In the genomic region with DNA sequence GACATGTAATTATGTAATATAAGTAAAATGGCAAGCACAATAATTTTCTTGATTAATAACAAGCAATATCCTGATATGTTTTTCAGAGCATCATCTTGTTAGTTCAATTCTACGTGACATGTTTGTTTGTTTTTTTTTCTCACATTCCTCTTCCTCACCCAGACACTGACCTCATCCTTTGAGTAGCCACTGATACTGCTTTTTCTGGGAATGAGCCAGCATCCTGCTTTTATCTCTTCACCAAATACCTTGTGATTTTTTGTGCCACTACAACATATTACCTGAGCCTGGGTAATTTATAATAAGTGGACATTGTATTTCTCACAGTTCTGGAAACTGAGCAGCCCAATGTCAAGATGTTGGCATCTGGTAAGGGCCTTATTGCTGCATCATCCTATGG, we compare ENCODE assay signal across 16 cellular contexts.
DNase-seq lines count a peak whose midpoint lies in the region; ATAC-seq, FAIRE-seq and TF ChIP-seq lines count a peak whose summit lies in the region.
"Had no signal": no experiment of that assay in that cellular context is flagged by ENCODE, and none has a peak within 500 bp of the region (broad histone marks: within the 10 kb centered on the region; RNA-seq: fewer than 3 reads in every experiment).

No MANE protein-coding gene starts in this region.

- no peaks in the 10 kb centered on the region for H3K4me1 ChIP-seq in smooth muscle cell (ENCODE audit: low read depth)
- H3K4me1 ChIP-seq: BE2C had no signal

- H3K9me3 ChIP-seq in smooth muscle cell (replicated peaks; ENCODE audit: low read depth): peaks cover 8% of the 10 kb centered on the region
- H3K9me3 ChIP-seq: BE2C had no signal

- no peaks in the 10 kb centered on the region for H3K27me3 ChIP-seq in smooth muscle cell (ENCODE audit: low read depth)
- H3K27me3 ChIP-seq: BE2C had no signal

- H3K4me2 ChIP-seq in smooth muscle cell: no peak overlapping the region
- H3K4me2 ChIP-seq: KMS-11 had no signal

- no peak overlapping the region for H3K9ac ChIP-seq in smooth muscle cell (ENCODE audit: low read depth)
- H3K9ac ChIP-seq: KMS-11 had no signal

- H3K79me2 ChIP-seq in smooth muscle cell (ENCODE audit: low read depth): no peaks in the 10 kb centered on the region

- WGBS in smooth muscle cell (ENCODE audit: low lambda C conversion rate): 33% methylated on average over 1 of the region's 1 CpG

- no peak for FAIRE-seq in RCC 7860 (lab: Jason Lieb, UNC)
- FAIRE-seq: H54 had no signal

- no peaks in the 10 kb centered on the region for H4K20me1 ChIP-seq in smooth muscle cell (ENCODE audit: low read depth)

- no peak for TF ChIP-seq CTCF in smooth muscle cell (IDR thresholded peaks at IDR 0.05; ENCODE audit: borderline replicate concordance, insufficient read depth, poor library complexity, severe bottlenecking)

- H3F3A ChIP-seq in smooth muscle cell (ENCODE audit: low read depth): no peaks in the 10 kb centered on the region

- H2AFZ ChIP-seq in smooth muscle cell (ENCODE audit: low read depth): no peak overlapping the region

- peak; percentile 19 for DNase-seq in DMS53 treated with DMSO at 0.1 percent for 48 hours (lab: John Stamatoyannopoulos, UW; ENCODE audit: unreplicated experiment)
- DNase-seq in RCC 7860 (ENCODE audit: low spot score): peak; percentile 25
- peak; percentile 40 for DNase-seq in glomerular visceral epithelial cell (ENCODE audit: extremely low spot score)
- no peak for DNase-seq in smooth muscle cell (lab: John Stamatoyannopoulos, UW; ENCODE audit: unreplicated experiment)
- DNase-seq in middle frontal gyrus (ENCODE audit: extremely low spot score, low spot score): no peak
- no peak for DNase-seq in DMS79 treated with DMSO at 0.1 percent for 48 hours (lab: John Stamatoyannopoulos, UW)
- DNase-seq: BE2C; CD4-positive, alpha-beta memory T cell; HFFc6; NCI-H187 treated with DMSO at 0.1 percent for 48 hours; NK-92 treated with Interleukin-12 subunit alpha and Interleukin-12 subunit beta, amount 100 ng/mL, for 24 hours; RPMI8226; SIG-M5 had no signal

- H3K36me3 ChIP-seq in smooth muscle cell (ENCODE audit: low read depth): no peaks in the 10 kb centered on the region
- H3K36me3 ChIP-seq: BE2C had no signal

- no peak overlapping the region for H3K4me3 ChIP-seq in smooth muscle cell

- ATAC-seq in GM19395 (IDR thresholded peaks at IDR 0.05; ENCODE audit: unreplicated experiment): no peak

- peak overlapping the region; percentile 18 for H3K27ac ChIP-seq in smooth muscle cell (ENCODE audit: low read depth)
- H3K27ac ChIP-seq: KMS-11 had no signal

Comparison
In these comparisons a context has a peak if more than half of its experiments do, and no peak if none do; other contexts are left out.
1. DNase-seq: peak in DMS53 treated with DMSO at 0.1 percent for 48 hours (single experiment), RCC 7860 (single experiment) and glomerular visceral epithelial cell (single experiment); none in smooth muscle cell (single experiment), middle frontal gyrus (single experiment) and DMS79 treated with DMSO at 0.1 percent for 48 hours (single experiment).